7 cellular contexts compared by ENCODE assay signal in the genomic region with DNA sequence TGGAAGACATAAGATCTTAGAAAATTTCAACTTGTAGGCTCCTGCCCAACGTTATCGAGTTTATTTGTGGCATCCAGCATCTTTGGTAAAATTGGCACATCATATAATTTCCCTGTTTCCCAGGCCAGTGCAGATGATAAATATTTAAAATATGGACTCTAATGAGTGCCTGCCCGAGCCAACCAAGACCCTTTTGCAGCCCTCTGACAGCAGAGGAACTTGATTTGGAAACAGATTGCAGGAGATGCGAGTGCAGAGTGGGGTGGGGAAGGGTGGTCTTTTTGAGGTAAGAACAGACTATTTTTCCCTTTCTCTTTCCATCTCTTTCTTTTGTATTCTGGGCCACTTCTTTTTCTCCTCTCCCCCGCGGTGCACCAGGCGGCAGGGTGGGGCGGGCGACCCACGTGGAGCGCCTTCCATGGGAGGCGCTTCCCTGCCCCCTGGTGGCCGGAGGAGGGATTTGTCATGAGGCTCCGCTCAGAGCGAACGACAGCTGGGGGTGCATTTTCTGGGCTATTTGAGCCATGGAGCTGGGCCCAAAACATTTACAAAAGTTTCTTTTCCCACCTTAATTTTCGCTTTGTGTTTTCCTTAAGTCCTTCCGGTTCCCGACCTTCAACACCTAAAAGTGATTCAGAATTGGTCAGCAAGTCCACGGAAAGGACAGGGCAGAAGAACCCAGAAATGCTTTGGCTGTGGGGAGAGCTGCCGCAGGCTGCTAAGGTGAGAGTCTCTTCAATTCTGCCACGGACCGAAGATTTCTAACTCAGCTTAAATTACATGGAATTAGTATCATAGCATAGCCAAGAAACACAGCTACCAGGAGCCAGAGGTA. TPM values are rescaled to one million over a fixed set of nuclear protein-coding genes. Genes with fewer than 3 reads are reported as not detected.
A peak's percentile ranks its signal among the peaks of the same experiment; 100 is the strongest.
DNase-seq lines count a peak whose midpoint lies in the region; ATAC-seq and TF ChIP-seq lines count a peak whose summit lies in the region.

No MANE protein-coding gene starts in this region.

- H3K36me3 ChIP-seq in HAP-1 (replicated peaks) (peaks cover 45% of the 10 kb centered on the region), adipocyte (ENCODE audit: control insufficient read depth, insufficient read depth, low read length, severe bottlenecking) (peaks cover 94% of the 10 kb centered on the region)

- CTCF ChIA-PET in T-cell (lab: Charles Lee) = interaction anchor here (0.6 to 3.8 kb wide), 41 partner anchors 11 to 1345 kb away, joined by 3 to 36 read pairs (median 5); partner anchors contain the start of gene LPIN1 (in 1 of the 2)

- H3K27me3 ChIP-seq in HAP-1 (ENCODE audit: low read depth) (no peaks in the 10 kb centered on the region), adipocyte (replicated peaks; ENCODE audit: control insufficient read depth, insufficient read depth, low read length) (no peaks in the 10 kb centered on the region)

- peaks cover 50% of the 10 kb centered on the region for H3K36me3 Mint-ChIP-seq in T-cell

- ATAC-seq in T-cell (replicated peaks in 1 of 4) (peak; percentile 91 to 93 (median 92)), left ventricle myocardium superior (peak; percentile 92), sciatic nerve (peak; percentile 92)

- peak overlapping the region; percentile 52 for H3K9ac ChIP-seq in adipocyte (ENCODE audit: low read length)

- H3K9me3 Mint-ChIP-seq in T-cell = no peaks in the 10 kb centered on the region

- H3K4me3 ChIP-seq in HAP-1 (no peak overlapping the region), adipocyte (ENCODE audit: low read length) (no peak overlapping the region)

- DNase-seq in HAP-1 (ENCODE audit: low spot score in 2 of 2) = peak; percentile 48 to 90
- peak; percentile 55 for DNase-seq in M059J (ENCODE audit: low read depth)
- peak; percentile 62 to 90 (median 83) for DNase-seq in T-cell
- DNase-seq in adipocyte (ENCODE audit: low read depth) = peak; percentile 90
- DNase-seq in left ventricle myocardium superior = peak; percentile 89
- DNase-seq in sciatic nerve (ENCODE audit: low spot score) = peak; percentile 92

- peak; percentile 88 for TF ChIP-seq CTCF in GM12874 (IDR thresholded peaks at IDR 0.05; ENCODE audit: insufficient read depth, low read depth, low read length)

- intact Hi-C loops in left ventricle myocardium superior (cut with micrococcal nuclease) = loop anchor here (5.0 kb wide), 1 partner anchor 92 kb away; no protein-coding TSS in a partner anchor
- intact Hi-C loops in sciatic nerve (cut with DNase I) = loop anchor here (5.0 kb wide), 1 partner anchor 92 kb away; no protein-coding TSS in a partner anchor

- H3K4me1 ChIP-seq in HAP-1 (no peaks in the 10 kb centered on the region; the same call in 1 of the 2 replicates), adipocyte (ENCODE audit: control insufficient read depth, insufficient read depth, low read length) (peaks cover 20% of the 10 kb centered on the region)

- H3K27me3 Mint-ChIP-seq in T-cell = no peaks in the 10 kb centered on the region

- H3K27ac Mint-ChIP-seq in T-cell = peak overlapping the region; percentile 90 to 91

- POLR2A ChIA-PET in T-cell (lab: Charles Lee) = interaction anchor here in 1 of 2 donors (0.9 kb wide), 1 partner anchor 39 kb away, joined by 13 read pairs; no protein-coding TSS in a partner anchor

- H3K4me1 Mint-ChIP-seq in T-cell = peaks cover 41 to 47% (median 43%) of the 10 kb centered on the region in 3 donors

- in situ Hi-C loops in HAP-1 (cut with MboI; ENCODE audit: low sequenced_read_pairs) = loop anchor here (25.0 kb wide), 1 partner anchor 642 kb away; a partner anchor contains a TSS

- H3K9me3 ChIP-seq in HAP-1 (no peaks in the 10 kb centered on the region), adipocyte (ENCODE audit: control insufficient read depth, low read length) (no peaks in the 10 kb centered on the region)

- H3K4me3 Mint-ChIP-seq in T-cell = peak overlapping the region; percentile 57 to 68 (median 63)

RNA-seq across cellular contexts. Expression of gene LPIN1, which starts 32.7 kb away (rescaled TPM):
- 23.2 and 33.2 TPM in 2 replicates for total RNA-seq in M059J (2014; rRNA removed; shearing (Covaris generic))
- total RNA-seq in T-cell (100 to 1,000 TPM in 2 of 5 donors, 10 to 100 TPM in 3; 67.1 to 102 (median 88.0) TPM), left ventricle myocardium superior (61.5 TPM), sciatic nerve (141 TPM)
